In genomic region chr11:10181811-10182210, GRCh38 we compare ENCODE assay signal across 8 cellular contexts.
A peak's percentile ranks its signal among the peaks of the same experiment; 100 is the strongest.
DNase-seq lines count a peak whose midpoint lies in the region; ATAC-seq lines count a peak whose summit lies in the region.

No MANE protein-coding gene starts in this region.

- H3K9me3 Mint-ChIP-seq in activated naive CD4-positive, alpha-beta T cell treated with anti-CD3 and anti-CD28 coated beads, Interleukin-2, amount 50 U/mL, for 72 hours, result peaks cover 5% of the 10 kb centered on the region in 2 donors

- no peak overlapping the region for H3K27ac ChIP-seq in Karpas-422 (ENCODE audit: low read length)

- DNase-seq in Caki2 (ENCODE audit: low read depth) (peak; percentile 12), Karpas-422 (peak; percentile 46), amniotic epithelial cell (ENCODE audit: low read depth) (peak; percentile 38), left kidney (ENCODE audit: low read depth, low spot score) (peak; percentile 48), G401 (ENCODE audit: low spot score) (no peak)
- DNase-seq in activated naive CD4-positive, alpha-beta T cell treated with anti-CD3 and anti-CD28 coated beads, Interleukin-2, amount 50 U/mL, for 72 hours (ENCODE audit: low spot score in 2 of 2), result no peak
- DNase-seq in stimulated activated naive CD4-positive, alpha-beta T cell treated with Interleukin-2 at 50 U/mL for 16 hours (lab: John Stamatoyannopoulos, UW), result no peak

- no peaks in the 10 kb centered on the region for H3K36me3 ChIP-seq in Karpas-422 (ENCODE audit: insufficient read depth, low read length)

- no peak overlapping the region for H3K4me2 ChIP-seq in Karpas-422 (ENCODE audit: low read depth, low read length, poor library complexity, severe bottlenecking)

- no peak overlapping the region for H3K27ac Mint-ChIP-seq in activated naive CD4-positive, alpha-beta T cell treated with anti-CD3 and anti-CD28 coated beads, Interleukin-2, amount 50 U/mL, for 72 hours

- no peak for ATAC-seq in GM21529 (IDR thresholded peaks at IDR 0.05; ENCODE audit: unreplicated experiment)
- no peak for ATAC-seq in activated naive CD4-positive, alpha-beta T cell treated with anti-CD3 and anti-CD28 coated beads, Interleukin-2, amount 50 U/mL, for 72 hours

- H4K20me1 ChIP-seq in Karpas-422 (ENCODE audit: insufficient read depth, low read depth, low read length), result no peaks in the 10 kb centered on the region

- no peaks in the 10 kb centered on the region for H3K4me1 ChIP-seq in Karpas-422 (ENCODE audit: low read length)

- H3K27me3 ChIP-seq in Karpas-422 (ENCODE audit: low read length), result no peaks in the 10 kb centered on the region

- no peak overlapping the region for H3K4me3 ChIP-seq in Karpas-422 (ENCODE audit: low read length)

- no peaks in the 10 kb centered on the region for H3K9me3 ChIP-seq in Karpas-422 (ENCODE audit: low read length)

- peaks cover 4 to 5% of the 10 kb centered on the region in 2 donors for H3K36me3 Mint-ChIP-seq in activated naive CD4-positive, alpha-beta T cell treated with anti-CD3 and anti-CD28 coated beads, Interleukin-2, amount 50 U/mL, for 72 hours

- in situ Hi-C loops in Caki2 (cut with HindIII; ENCODE audit: low pct_unique_long_range_greater_than_20kb, low sequenced_read_pairs), result no loop called here
- in situ Hi-C loops in G401 (cut with HindIII; ENCODE audit: low sequenced_read_pairs), result loop anchor here (5.0 kb wide), 1 partner anchor 85 kb away; no protein-coding TSS in a partner anchor

- H3K79me2 ChIP-seq in Karpas-422 (ENCODE audit: low read length), result no peaks in the 10 kb centered on the region

- H3K9me2 ChIP-seq in Karpas-422 (replicated peaks; ENCODE audit: insufficient read depth, low read length), result no peaks in the 10 kb centered on the region

- no peak overlapping the region for H2AFZ ChIP-seq in Karpas-422 (ENCODE audit: low read length)

- no peak overlapping the region for H3K9ac ChIP-seq in Karpas-422 (ENCODE audit: low read length)

Comparison
In these comparisons a context has a peak if more than half of its experiments do, and no peak if none do; other contexts are left out.
1. DNase-seq: peak in Caki2 (single experiment), Karpas-422 (single experiment), amniotic epithelial cell (single experiment) and left kidney (single experiment); none in G401 (single experiment), activated naive CD4-positive, alpha-beta T cell treated with anti-CD3 and anti-CD28 coated beads, Interleukin-2, amount 50 U/mL, for 72 hours (0 of 2) and stimulated activated naive CD4-positive, alpha-beta T cell treated with Interleukin-2 at 50 U/mL for 16 hours (single experiment).